1 cellular context compared by ENCODE assay signal in the genomic region with DNA sequence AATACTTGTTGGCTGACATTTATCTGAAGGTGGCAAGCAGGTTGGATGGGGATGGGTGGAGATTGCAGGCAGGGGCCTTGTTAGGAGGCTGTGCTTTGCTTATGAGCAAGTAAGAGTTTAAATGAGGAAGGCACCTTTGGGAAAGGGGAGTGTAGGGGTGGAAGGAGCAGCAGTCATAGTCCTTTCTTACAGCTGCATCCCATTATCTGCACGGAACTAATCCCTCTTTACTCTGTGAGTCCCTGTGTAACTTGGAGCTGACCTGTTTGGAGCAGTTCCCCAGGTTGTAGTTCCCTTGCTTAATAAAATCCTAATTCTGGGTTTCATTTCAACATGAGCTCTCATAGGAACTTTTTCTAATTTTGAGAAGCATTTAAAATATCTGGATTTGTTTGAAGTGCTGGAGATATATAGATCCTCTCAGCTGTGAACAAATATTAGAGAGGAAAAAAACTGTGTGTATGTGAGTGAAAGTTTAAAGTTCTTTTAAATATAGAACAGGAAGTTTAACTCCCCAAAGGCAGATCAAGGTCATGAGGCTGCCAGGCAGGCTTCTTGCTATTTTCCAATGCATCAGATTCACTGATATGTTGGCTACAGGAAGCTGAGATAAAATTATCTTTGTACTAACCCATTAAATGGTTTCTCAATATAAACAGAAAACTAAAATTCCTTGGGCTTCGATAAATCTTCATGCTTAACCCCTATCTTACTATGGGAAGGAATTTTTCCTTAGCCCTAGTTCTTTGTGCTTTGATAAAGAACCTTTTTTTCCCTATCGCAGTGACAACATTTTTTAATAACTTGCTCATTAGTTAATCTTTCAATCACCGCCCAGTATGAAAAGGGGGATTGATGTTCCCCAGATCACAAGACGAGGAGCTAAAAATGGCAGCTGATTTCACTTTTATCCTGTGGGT.
TF ChIP-seq lines count a peak whose summit lies in the region.

No MANE protein-coding gene starts in this region.

TF ChIP-seq in HepG2, 621 proteins besides CTCF, POLR2A, EP300 and RAD21 (continued from another document and continues in another):
- TF ChIP-seq ZNF432 (CRISPR knock-in tag; IDR thresholded peaks at IDR 0.05; ENCODE audit: borderline replicate concordance) (no peak), ZNF333 (CRISPR knock-in tag; IDR thresholded peaks at IDR 0.05; ENCODE audit: borderline replicate concordance) (no peak), STAG1 (CRISPR knock-in tag; IDR thresholded peaks at IDR 0.05) (no peak; the same call in 1 of the 2 replicates), TP53 (CRISPR knock-in tag; conservative IDR thresholded peaks at IDR 0.05) (no peak), ZNF644 (CRISPR knock-in tag; IDR thresholded peaks at IDR 0.05; ENCODE audit: low read depth) (0 out of 2 replicates have a peak, but pooled peaks have one; percentile 10), ZMAT3 (CRISPR knock-in tag; conservative IDR thresholded peaks at IDR 0.05) (no peak), HCFC1 (IDR thresholded peaks at IDR 0.05; ENCODE audit: low read depth, low read length) (no peak), ZNF441 (CRISPR knock-in tag; IDR thresholded peaks at IDR 0.05; ENCODE audit: borderline replicate concordance) (no peak), SIN3B (IDR thresholded peaks at IDR 0.05; ENCODE audit: low read length) (no peak), ZNF768 (CRISPR knock-in tag; IDR thresholded peaks at IDR 0.05) (no peak), GATAD2A (CRISPR knock-in tag; IDR thresholded peaks at IDR 0.05) (peak; percentile 89), NR2F2 (IDR thresholded peaks at IDR 0.05; ENCODE audit: borderline replicate concordance, low read depth) (no peak), ZNF282 (IDR thresholded peaks at IDR 0.05; ENCODE audit: partially characterized antibody) (no peak), SNAI1 (CRISPR knock-in tag; IDR thresholded peaks at IDR 0.05; ENCODE audit: borderline replicate concordance) (no peak), TOE1 (CRISPR knock-in tag; IDR thresholded peaks at IDR 0.05) (no peak), MIER2 (CRISPR knock-in tag; IDR thresholded peaks at IDR 0.05) (no peak), MXD4 (CRISPR knock-in tag; IDR thresholded peaks at IDR 0.05) (no peak), ZNF326 (CRISPR knock-in tag; IDR thresholded peaks at IDR 0.05; ENCODE audit: borderline replicate concordance) (no peak), KDM5B (CRISPR knock-in tag; IDR thresholded peaks at IDR 0.05; ENCODE audit: borderline replicate concordance) (no peak), ZFY (CRISPR knock-in tag; IDR thresholded peaks at IDR 0.05) (no peak), ZNF564 (CRISPR knock-in tag; IDR thresholded peaks at IDR 0.05) (no peak), HNF4G (IDR thresholded peaks at IDR 0.05; ENCODE audit: borderline replicate concordance, low read depth, low read length) (0 out of 2 replicates have a peak, but pooled peaks have one; percentile 41), HNF4G (CRISPR knock-in tag; IDR thresholded peaks at IDR 0.05; ENCODE audit: borderline replicate concordance, low read depth) (no peak), ZNF563 (CRISPR knock-in tag; IDR thresholded peaks at IDR 0.05) (no peak), ZNF878 (CRISPR knock-in tag; IDR thresholded peaks at IDR 0.05) (no peak), ZNF703 (CRISPR knock-in tag; IDR thresholded peaks at IDR 0.05; ENCODE audit: borderline replicate concordance) (no peak), PAWR (CRISPR knock-in tag; IDR thresholded peaks at IDR 0.05; ENCODE audit: borderline replicate concordance) (no peak), ZNF879 (CRISPR knock-in tag; IDR thresholded peaks at IDR 0.05) (no peak), ZNF180 (CRISPR knock-in tag; IDR thresholded peaks at IDR 0.05; ENCODE audit: borderline replicate concordance, low read depth) (no peak), NR3C1 (CRISPR knock-in tag; IDR thresholded peaks at IDR 0.05) (no peak), IRF2 (CRISPR knock-in tag; IDR thresholded peaks at IDR 0.05) (peak; percentile 62; the same call in 1 of the 2 replicates), GZF1 (CRISPR knock-in tag; IDR thresholded peaks at IDR 0.05) (no peak), YEATS4 (CRISPR knock-in tag; IDR thresholded peaks at IDR 0.05; ENCODE audit: borderline replicate concordance) (peak; percentile 69; the same call in 1 of the 2 replicates), XRCC5 (optimal IDR thresholded peaks at IDR 0.05; ENCODE audit: low read length) (no peak), NR2F1 (CRISPR knock-in tag; IDR thresholded peaks at IDR 0.05) (peak in 1 of 2 experiments; percentile 37; a peak in 1 of 4 replicates), ZFP36L2 (CRISPR knock-in tag; IDR thresholded peaks at IDR 0.05) (no peak), FOXK1 (CRISPR knock-in tag; IDR thresholded peaks at IDR 0.05; ENCODE audit: borderline replicate concordance, low read depth) (peak; percentile 63; the same call in 1 of the 2 replicates), MIER3 (CRISPR knock-in tag; IDR thresholded peaks at IDR 0.05; ENCODE audit: borderline replicate concordance) (peak; percentile 79; the same call in 1 of the 2 replicates), ZNF256 (CRISPR knock-in tag; conservative IDR thresholded peaks at IDR 0.05) (0 out of 2 replicates have a peak, but pooled peaks have one; percentile 9), JARID2 (CRISPR knock-in tag; IDR thresholded peaks at IDR 0.05; ENCODE audit: insufficient replicate concordance) (no peak), NCOA5 (CRISPR knock-in tag; IDR thresholded peaks at IDR 0.05) (no peak), FOXP1 (IDR thresholded peaks at IDR 0.05) (no peak), FOXP1 (CRISPR knock-in tag; IDR thresholded peaks at IDR 0.05) (peak; percentile 56; the same call in 1 of the 2 replicates)
- TF ChIP-seq, protein P1, sequence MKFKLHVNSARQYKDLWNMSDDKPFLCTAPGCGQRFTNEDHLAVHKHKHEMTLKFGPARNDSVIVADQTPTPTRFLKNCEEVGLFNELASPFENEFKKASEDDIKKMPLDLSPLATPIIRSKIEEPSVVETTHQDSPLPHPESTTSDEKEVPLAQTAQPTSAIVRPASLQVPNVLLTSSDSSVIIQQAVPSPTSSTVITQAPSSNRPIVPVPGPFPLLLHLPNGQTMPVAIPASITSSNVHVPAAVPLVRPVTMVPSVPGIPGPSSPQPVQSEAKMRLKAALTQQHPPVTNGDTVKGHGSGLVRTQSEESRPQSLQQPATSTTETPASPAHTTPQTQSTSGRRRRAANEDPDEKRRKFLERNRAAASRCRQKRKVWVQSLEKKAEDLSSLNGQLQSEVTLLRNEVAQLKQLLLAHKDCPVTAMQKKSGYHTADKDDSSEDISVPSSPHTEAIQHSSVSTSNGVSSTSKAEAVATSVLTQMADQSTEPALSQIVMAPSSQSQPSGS (CRISPR knock-in tag; IDR thresholded peaks at IDR 0.05): no peak
- TF ChIP-seq, protein P2, sequence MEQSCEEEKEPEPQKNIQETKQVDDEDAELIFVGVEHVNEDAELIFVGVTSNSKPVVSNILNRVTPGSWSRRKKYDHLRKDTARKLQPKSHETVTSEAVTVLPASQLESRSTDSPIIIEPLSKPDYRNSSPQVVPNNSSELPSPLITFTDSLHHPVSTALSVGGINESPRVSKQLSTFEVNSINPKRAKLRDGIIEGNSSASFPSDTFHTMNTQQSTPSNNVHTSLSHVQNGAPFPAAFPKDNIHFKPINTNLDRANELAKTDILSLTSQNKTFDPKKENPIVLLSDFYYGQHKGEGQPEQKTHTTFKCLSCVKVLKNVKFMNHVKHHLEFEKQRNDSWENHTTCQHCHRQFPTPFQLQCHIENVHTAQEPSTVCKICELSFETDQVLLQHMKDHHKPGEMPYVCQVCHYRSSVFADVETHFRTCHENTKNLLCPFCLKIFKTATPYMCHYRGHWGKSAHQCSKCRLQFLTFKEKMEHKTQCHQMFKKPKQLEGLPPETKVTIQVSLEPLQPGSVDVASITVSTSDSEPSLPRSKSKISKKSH (CRISPR knock-in tag; IDR thresholded peaks at IDR 0.05; ENCODE audit: borderline replicate concordance): no peak
- TF ChIP-seq, protein P3, sequence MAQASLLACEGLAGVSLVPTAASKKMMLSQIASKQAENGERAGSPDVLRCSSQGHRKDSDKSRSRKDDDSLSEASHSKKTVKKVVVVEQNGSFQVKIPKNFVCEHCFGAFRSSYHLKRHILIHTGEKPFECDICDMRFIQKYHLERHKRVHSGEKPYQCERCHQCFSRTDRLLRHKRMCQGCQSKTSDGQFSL (CRISPR knock-in tag; IDR thresholded peaks at IDR 0.05): no peak
- TF ChIP-seq, protein P4, sequence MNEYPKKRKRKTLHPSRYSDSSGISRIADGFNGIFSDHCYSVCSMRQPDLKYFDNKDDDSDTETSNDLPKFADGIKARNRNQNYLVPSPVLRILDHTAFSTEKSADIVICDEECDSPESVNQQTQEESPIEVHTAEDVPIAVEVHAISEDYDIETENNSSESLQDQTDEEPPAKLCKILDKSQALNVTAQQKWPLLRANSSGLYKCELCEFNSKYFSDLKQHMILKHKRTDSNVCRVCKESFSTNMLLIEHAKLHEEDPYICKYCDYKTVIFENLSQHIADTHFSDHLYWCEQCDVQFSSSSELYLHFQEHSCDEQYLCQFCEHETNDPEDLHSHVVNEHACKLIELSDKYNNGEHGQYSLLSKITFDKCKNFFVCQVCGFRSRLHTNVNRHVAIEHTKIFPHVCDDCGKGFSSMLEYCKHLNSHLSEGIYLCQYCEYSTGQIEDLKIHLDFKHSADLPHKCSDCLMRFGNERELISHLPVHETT (CRISPR knock-in tag; conservative IDR thresholded peaks at IDR 0.05): no peak
- TF ChIP-seq, protein P5, sequence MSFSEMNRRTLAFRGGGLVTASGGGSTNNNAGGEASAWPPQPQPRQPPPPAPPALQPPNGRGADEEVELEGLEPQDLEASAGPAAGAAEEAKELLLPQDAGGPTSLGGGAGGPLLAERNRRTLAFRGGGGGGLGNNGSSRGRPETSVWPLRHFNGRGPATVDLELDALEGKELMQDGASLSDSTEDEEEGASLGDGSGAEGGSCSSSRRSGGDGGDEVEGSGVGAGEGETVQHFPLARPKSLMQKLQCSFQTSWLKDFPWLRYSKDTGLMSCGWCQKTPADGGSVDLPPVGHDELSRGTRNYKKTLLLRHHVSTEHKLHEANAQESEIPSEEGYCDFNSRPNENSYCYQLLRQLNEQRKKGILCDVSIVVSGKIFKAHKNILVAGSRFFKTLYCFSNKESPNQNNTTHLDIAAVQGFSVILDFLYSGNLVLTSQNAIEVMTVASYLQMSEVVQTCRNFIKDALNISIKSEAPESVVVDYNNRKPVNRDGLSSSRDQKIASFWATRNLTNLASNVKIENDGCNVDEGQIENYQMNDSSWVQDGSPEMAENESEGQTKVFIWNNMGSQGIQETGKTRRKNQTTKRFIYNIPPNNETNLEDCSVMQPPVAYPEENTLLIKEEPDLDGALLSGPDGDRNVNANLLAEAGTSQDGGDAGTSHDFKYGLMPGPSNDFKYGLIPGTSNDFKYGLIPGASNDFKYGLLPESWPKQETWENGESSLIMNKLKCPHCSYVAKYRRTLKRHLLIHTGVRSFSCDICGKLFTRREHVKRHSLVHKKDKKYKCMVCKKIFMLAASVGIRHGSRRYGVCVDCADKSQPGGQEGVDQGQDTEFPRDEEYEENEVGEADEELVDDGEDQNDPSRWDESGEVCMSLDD (CRISPR knock-in tag; IDR thresholded peaks at IDR 0.05; ENCODE audit: borderline replicate concordance): 0 out of 2 replicates have a peak, but pooled peaks have one; percentile 25
- TF ChIP-seq, protein P6, sequence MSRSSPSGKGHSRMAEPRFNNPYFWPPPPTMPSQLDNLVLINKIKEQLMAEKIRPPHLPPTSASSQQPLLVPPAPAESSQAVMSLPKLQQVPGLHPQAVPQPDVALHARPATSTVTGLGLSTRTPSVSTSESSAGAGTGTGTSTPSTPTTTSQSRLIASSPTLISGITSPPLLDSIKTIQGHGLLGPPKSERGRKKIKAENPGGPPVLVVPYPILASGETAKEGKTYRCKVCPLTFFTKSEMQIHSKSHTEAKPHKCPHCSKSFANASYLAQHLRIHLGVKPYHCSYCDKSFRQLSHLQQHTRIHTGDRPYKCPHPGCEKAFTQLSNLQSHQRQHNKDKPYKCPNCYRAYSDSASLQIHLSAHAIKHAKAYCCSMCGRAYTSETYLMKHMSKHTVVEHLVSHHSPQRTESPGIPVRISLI (CRISPR knock-in tag; IDR thresholded peaks at IDR 0.05; ENCODE audit: borderline replicate concordance): peak; percentile 92
- TF ChIP-seq, protein P7, sequence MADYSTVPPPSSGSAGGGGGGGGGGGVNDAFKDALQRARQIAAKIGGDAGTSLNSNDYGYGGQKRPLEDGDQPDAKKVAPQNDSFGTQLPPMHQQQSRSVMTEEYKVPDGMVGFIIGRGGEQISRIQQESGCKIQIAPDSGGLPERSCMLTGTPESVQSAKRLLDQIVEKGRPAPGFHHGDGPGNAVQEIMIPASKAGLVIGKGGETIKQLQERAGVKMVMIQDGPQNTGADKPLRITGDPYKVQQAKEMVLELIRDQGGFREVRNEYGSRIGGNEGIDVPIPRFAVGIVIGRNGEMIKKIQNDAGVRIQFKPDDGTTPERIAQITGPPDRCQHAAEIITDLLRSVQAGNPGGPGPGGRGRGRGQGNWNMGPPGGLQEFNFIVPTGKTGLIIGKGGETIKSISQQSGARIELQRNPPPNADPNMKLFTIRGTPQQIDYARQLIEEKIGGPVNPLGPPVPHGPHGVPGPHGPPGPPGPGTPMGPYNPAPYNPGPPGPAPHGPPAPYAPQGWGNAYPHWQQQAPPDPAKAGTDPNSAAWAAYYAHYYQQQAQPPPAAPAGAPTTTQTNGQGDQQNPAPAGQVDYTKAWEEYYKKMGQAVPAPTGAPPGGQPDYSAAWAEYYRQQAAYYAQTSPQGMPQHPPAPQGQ (CRISPR knock-in tag; IDR thresholded peaks at IDR 0.05; ENCODE audit: borderline replicate concordance): no peak
- TF ChIP-seq, protein P8, sequence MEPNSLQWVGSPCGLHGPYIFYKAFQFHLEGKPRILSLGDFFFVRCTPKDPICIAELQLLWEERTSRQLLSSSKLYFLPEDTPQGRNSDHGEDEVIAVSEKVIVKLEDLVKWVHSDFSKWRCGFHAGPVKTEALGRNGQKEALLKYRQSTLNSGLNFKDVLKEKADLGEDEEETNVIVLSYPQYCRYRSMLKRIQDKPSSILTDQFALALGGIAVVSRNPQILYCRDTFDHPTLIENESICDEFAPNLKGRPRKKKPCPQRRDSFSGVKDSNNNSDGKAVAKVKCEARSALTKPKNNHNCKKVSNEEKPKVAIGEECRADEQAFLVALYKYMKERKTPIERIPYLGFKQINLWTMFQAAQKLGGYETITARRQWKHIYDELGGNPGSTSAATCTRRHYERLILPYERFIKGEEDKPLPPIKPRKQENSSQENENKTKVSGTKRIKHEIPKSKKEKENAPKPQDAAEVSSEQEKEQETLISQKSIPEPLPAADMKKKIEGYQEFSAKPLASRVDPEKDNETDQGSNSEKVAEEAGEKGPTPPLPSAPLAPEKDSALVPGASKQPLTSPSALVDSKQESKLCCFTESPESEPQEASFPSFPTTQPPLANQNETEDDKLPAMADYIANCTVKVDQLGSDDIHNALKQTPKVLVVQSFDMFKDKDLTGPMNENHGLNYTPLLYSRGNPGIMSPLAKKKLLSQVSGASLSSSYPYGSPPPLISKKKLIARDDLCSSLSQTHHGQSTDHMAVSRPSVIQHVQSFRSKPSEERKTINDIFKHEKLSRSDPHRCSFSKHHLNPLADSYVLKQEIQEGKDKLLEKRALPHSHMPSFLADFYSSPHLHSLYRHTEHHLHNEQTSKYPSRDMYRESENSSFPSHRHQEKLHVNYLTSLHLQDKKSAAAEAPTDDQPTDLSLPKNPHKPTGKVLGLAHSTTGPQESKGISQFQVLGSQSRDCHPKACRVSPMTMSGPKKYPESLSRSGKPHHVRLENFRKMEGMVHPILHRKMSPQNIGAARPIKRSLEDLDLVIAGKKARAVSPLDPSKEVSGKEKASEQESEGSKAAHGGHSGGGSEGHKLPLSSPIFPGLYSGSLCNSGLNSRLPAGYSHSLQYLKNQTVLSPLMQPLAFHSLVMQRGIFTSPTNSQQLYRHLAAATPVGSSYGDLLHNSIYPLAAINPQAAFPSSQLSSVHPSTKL (CRISPR knock-in tag; IDR thresholded peaks at IDR 0.05): peak; percentile 91
